1 cellular context compared by ENCODE assay signal in genomic region chr11:62678770-62679696, GRCh38.
TF ChIP-seq lines count a peak whose summit lies in the region.

TSS of gene UBXN1 (minus strand) at chr11:62679073. CDS start at chr11:62678923, 150 bp downstream.

TF ChIP-seq in GM12878, 131 proteins besides CTCF, POLR2A, EP300 and RAD21 (continued from another document):
- no peak for TF ChIP-seq CEBPZ (IDR thresholded peaks at IDR 0.05; ENCODE audit: low read depth, low read length)
- no peak for TF ChIP-seq ZBED1 (IDR thresholded peaks at IDR 0.05; ENCODE audit: borderline replicate concordance)
- TF ChIP-seq HDAC6 (IDR thresholded peaks at IDR 0.05; ENCODE audit: unreplicated experiment) = no peak
- no peak for TF ChIP-seq PAX8 (IDR thresholded peaks at IDR 0.05)
